8 cellular contexts compared by ENCODE assay signal in the genomic region with DNA sequence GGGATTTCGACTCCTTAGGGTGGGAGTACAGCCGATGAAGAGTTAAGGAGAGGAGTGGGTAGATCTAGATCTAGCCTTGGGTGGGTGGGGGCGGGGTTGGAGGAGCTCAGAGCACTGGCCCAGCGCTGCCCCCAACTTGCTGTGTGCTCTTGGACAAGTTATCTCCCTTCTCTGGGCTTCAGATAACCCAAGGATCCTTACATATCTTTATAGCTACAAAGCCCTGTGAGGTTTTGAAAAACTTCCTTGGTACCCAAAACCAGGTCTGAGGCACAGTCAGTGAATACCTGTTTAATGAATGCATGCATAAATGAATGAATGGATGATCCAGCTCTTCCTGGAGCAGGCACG.
A peak's percentile ranks its signal among the peaks of the same experiment; 100 is the strongest.
DNase-seq lines count a peak whose midpoint lies in the region; ATAC-seq and TF ChIP-seq lines count a peak whose summit lies in the region.

No MANE protein-coding gene starts in this region.

- H3K9me3 ChIP-seq in SK-N-MC (ENCODE audit: low read depth, low read length) = no peaks in the 10 kb centered on the region

- no peak overlapping the region for H3K27ac ChIP-seq in SK-N-MC

- ATAC-seq in HG03039 (IDR thresholded peaks at IDR 0.05; ENCODE audit: unreplicated experiment) = no peak

- no peak overlapping the region for H3K9ac ChIP-seq in SK-N-MC (ENCODE audit: insufficient read length)

- H3K36me3 ChIP-seq in SK-N-MC (ENCODE audit: insufficient read depth, low read length) = peaks cover 9% of the 10 kb centered on the region

- H3K4me3 ChIP-seq in GM12864 (ENCODE audit: low read depth, low read length) (peak overlapping the region; percentile 76; the same call in 1 of the 2 replicates), SK-N-MC (peak overlapping the region; percentile 92), fibroblast of mammary gland (ENCODE audit: control insufficient read depth, low read depth, low read length) (peak overlapping the region; percentile 58), skeletal muscle cell (ENCODE audit: low read depth, low read length) (peak overlapping the region; percentile 74)

- DNase-seq in GM12864 (ENCODE audit: low read depth) (no peak), SK-N-MC (ENCODE audit: low read depth, low spot score) (no peak), fibroblast of mammary gland (ENCODE audit: low read depth) (no peak), skeletal muscle cell (ENCODE audit: low read depth) (no peak), NCI-H345 treated with DMSO at 0.1 percent for 48 hours (lab: John Stamatoyannopoulos, UW; ENCODE audit: unreplicated experiment) (no peak), cerebellar nuclear complex (lab: John Stamatoyannopoulos, UW) (no peak)
- no peak for DNase-seq in activated CD4-positive, CD25-positive, alpha-beta regulatory T cell (lab: John Stamatoyannopoulos, UW)

- TF ChIP-seq CTCF in GM12864 (IDR thresholded peaks at IDR 0.05; ENCODE audit: low read depth, low read length, missing control alignments) (no peak), fibroblast of mammary gland (conservative IDR thresholded peaks at IDR 0.05; ENCODE audit: control insufficient read depth, insufficient read depth, low read depth, low read length) (no peak)
